In the genomic region with DNA sequence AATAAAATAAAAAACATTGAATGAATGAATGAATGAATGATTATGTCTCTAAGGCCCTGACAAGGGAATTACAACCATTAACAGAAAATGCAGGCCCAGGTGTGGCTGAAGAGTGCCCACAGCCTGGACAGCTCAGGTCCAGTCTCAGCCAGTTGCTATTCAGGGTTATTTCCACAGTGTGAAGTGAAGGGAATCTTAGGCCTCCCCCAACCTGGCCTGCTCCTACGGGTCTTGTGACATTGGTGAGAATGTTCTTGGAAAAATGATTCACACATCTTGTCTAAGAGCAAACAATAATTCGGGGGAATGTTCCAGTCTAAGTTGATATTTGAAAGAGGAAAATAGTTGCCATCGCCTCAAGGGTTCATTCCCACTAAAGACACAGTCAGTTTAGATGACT, we compare ENCODE assay signal across 30 cellular contexts. TPM values are rescaled to one million over a fixed set of nuclear protein-coding genes. Genes with fewer than 3 reads are reported as not detected.
DNase-seq lines count a peak whose midpoint lies in the region; ATAC-seq and TF ChIP-seq lines count a peak whose summit lies in the region.
"Had no signal": no experiment of that assay in that cellular context is flagged by ENCODE, and none has a peak within 500 bp of the region (broad histone marks: within the 10 kb centered on the region; RNA-seq: fewer than 3 reads in every experiment).

No MANE protein-coding gene starts in this region.

- DNase-seq in HK-2 (ENCODE audit: unreplicated experiment) (peak; percentile 20), astrocyte of the hippocampus (ENCODE audit: low read depth, low spot score) (peak; percentile 20), fibroblast of the aortic adventitia (ENCODE audit: low read depth) (peak; percentile 17), renal cortical epithelial cell (ENCODE audit: low read depth) (peak; percentile 83), T-helper 9 cell (no peak), HuH-7 (ENCODE audit: low spot score) (no peak), HPDE6-E6E7 (ENCODE audit: extremely low spot score) (no peak)
- DNase-seq: activated CD4-positive, alpha-beta T cell treated with anti-CD3 and anti-CD28 coated beads for 48 hours; anterior cingulate cortex; hypothalamus; Kasumi-1; mesendoderm; NCI-H2107; right lobe of liver; stimulated activated CD4-positive, alpha-beta T cell treated with anti-CD3 and anti-CD28 coated beads, Interleukin-12 subunit alpha, Interleukin-12 subunit beta, amount 100 ng/mL, for 4 hours; stimulated activated CD4-positive, alpha-beta T cell treated with anti-CD3 and anti-CD28 coated beads, Interleukin-2, amount 100 ng/mL, for 48 hours; stomach; WERI-Rb-1 had no signal

- TF ChIP-seq CTCF in fibroblast of the aortic adventitia (IDR thresholded peaks at IDR 0.05; ENCODE audit: insufficient read depth, low read length) = no peak

- H3K4me3 ChIP-seq in fibroblast of the aortic adventitia (ENCODE audit: low read depth, low read length) = no peak overlapping the region
- H3K4me3 ChIP-seq: BLaER1 treated with 17β-estradiol and CSF1 and Interleukin-3, amounts not matched to agents 10 nM and 100 nM; HAP-1; right lobe of liver; SJSA1; stomach; tibial nerve had no signal

- ATAC-seq in HG03097 (IDR thresholded peaks at IDR 0.05; ENCODE audit: low FRiP score, unreplicated experiment) = no peak
- ATAC-seq: activated naive CD4-positive, alpha-beta T cell treated with anti-CD3 and anti-CD28 coated beads, Interleukin-2, amount 50 U/mL, for 72 hours; HepG2; right lobe of liver had no signal

RNA-seq across cellular contexts. Expression of a gene that starts 37.0 kb away (rescaled TPM):
- total RNA-seq in fibroblast of the aortic adventitia (ENCODE audit: low replicate concordance) (not detected in 2 replicates), renal cortical epithelial cell (not detected in 2 replicates)
- total RNA-seq: activated naive CD4-positive, alpha-beta T cell treated with anti-CD3 and anti-CD28 coated beads, Interleukin-2, amount 50 U/mL, for 72 hours; activated T-helper 2 cell treated with anti-CD3 and anti-CD28 coated beads, Interferon-gamma antibody, Interleukin-2, Interleukin-4, amounts not matched to agents 10 μg/mL and 5 μg/mL and 100 μg/mL, durations not matched to agents 14 hours and 24 hours and 36 hours; dermis microvascular lymphatic vessel endothelial cell; fibroblast of lung; glomerular endothelial cell; HepG2; posterior vena cava; right lobe of liver; SJSA1; stomach; tibial nerve had no signal

Comparison
In these comparisons a context has a peak if more than half of its experiments do, and no peak if none do; other contexts are left out.
1. DNase-seq: peak in HK-2 (single experiment), astrocyte of the hippocampus (single experiment), fibroblast of the aortic adventitia (single experiment) and renal cortical epithelial cell (single experiment); none in T-helper 9 cell (single experiment), HuH-7 (single experiment) and HPDE6-E6E7 (single experiment).